Comparison of ENCODE assay signal across 8 cellular contexts in genomic region chr1:42462828-42463763, GRCh38. TPM values are rescaled to one million over a fixed set of nuclear protein-coding genes. Genes with fewer than 3 reads are reported as not detected.
DNase-seq lines count a peak whose midpoint lies in the region; ATAC-seq, FAIRE-seq and TF ChIP-seq lines count a peak whose summit lies in the region.

Gene CCDC30 (plus strand): TSS chr1:42463286. CDS start chr1:42480552, 17,266 bp downstream.

- intact Hi-C loops in mammary epithelial cell (cut with micrococcal nuclease): loop anchor here (2.0 to 5.0 kb wide), 2 partner anchors 118 to 316 kb away; no protein-coding TSS in a partner anchor

- H3K27me3 ChIP-seq in mammary epithelial cell (ENCODE audit: insufficient read depth, low read length) (no peaks in the 10 kb centered on the region), skeletal muscle satellite cell (ENCODE audit: control insufficient read depth, insufficient read depth, low read length) (no peaks in the 10 kb centered on the region)

- peak; percentile 100 for ATAC-seq in A549
- ATAC-seq in GM18870 (IDR thresholded peaks at IDR 0.05; ENCODE audit: unreplicated experiment): peak; percentile 98
- ATAC-seq in HG03108 (IDR thresholded peaks at IDR 0.05; ENCODE audit: unreplicated experiment): peak; percentile 99

- no peaks in the 10 kb centered on the region for H3K9me3 ChIP-seq in A549
- no peaks in the 10 kb centered on the region for H3K9me3 ChIP-seq in mammary epithelial cell (replicated peaks; ENCODE audit: insufficient read depth, low read length)
- H3K9me3 ChIP-seq in iPS-18c (ENCODE audit: control insufficient read depth, insufficient read depth, low read length): no peaks in the 10 kb centered on the region
- no peaks in the 10 kb centered on the region for H3K9me3 ChIP-seq in skeletal muscle satellite cell (replicated peaks; ENCODE audit: low read length)

- WGBS in A549 (ENCODE audit: missing lambda C conversion rate): 4% methylated on average over 36 of the region's 59 CpGs
- WGBS in mammary epithelial cell (ENCODE audit: low coverage, missing lambda C conversion rate): 2% methylated on average over 40 of the region's 59 CpGs

- H3K9ac ChIP-seq in mammary epithelial cell (ENCODE audit: insufficient read depth, low read length) (peak within 1 kb of the TSS; percentile 73), skeletal muscle satellite cell (ENCODE audit: low read depth, low read length) (peak within 1 kb of the TSS; percentile 76)

- TF ChIP-seq POLR2A in A549 (IDR thresholded peaks at IDR 0.05; ENCODE audit: low read length): peak; percentile 21; the same call in 1 of the 2 replicates

- dilution Hi-C loops in mammary epithelial cell (cut with HindIII; ENCODE audit: low sequenced_read_pairs): no loop called here

- BruUV-seq in mammary epithelial cell (replicated peaks; lab: Mats Ljungman, UMichigan): no TSS peak

- peak; percentile 59 for FAIRE-seq in A549 (lab: Jason Lieb, UNC)

- peaks cover 3% of the 10 kb centered on the region for H3K79me2 ChIP-seq in mammary epithelial cell (ENCODE audit: insufficient read depth, low read length)

- POLR2A ChIA-PET in A549 (lab: Yijun Ruan, JAX): interaction anchor here (2.0 kb wide), 1 partner anchor 219 kb away, joined by 8 read pairs; the partner anchor contains the start of gene YBX1

- peak within 1 kb of the TSS; percentile 98 for H3K4me2 ChIP-seq in A549
- H3K4me2 ChIP-seq in mammary epithelial cell (ENCODE audit: insufficient read depth, low read depth, low read length): peak within 1 kb of the TSS; percentile 89
- peak within 1 kb of the TSS; percentile 93 for H3K4me2 ChIP-seq in skeletal muscle satellite cell (ENCODE audit: low read length)

- no peak for TF ChIP-seq RAD21 in A549 (conservative IDR thresholded peaks at IDR 0.05 in 1 of 2, IDR thresholded peaks at IDR 0.05 in 1 of 2)

- H3K36me3 ChIP-seq in mammary epithelial cell (ENCODE audit: insufficient read depth, low read length) (peaks cover 10% of the 10 kb centered on the region), skeletal muscle satellite cell (ENCODE audit: insufficient read depth, low read length) (peaks cover 6% of the 10 kb centered on the region)

- CTCF ChIA-PET in A549 (lab: Yijun Ruan, JAX) (interaction anchor here (0.5 to 1.0 kb wide), 2 partner anchors 290 to 303 kb away, joined by 3 read pairs; no protein-coding TSS in a partner anchor), mammary epithelial cell (lab: Charles Lee; ENCODE audit: low non-redundant PET) (no interaction called here)

- H4K20me1 ChIP-seq in mammary epithelial cell (ENCODE audit: insufficient read depth, low read length): no peaks in the 10 kb centered on the region

- peak within 1 kb of the TSS; percentile 63 to 77 for H3K27ac ChIP-seq in A549
- H3K27ac ChIP-seq in VCaP: peak within 1 kb of the TSS; percentile 47; the same call in 1 of the 2 replicates
- peak within 1 kb of the TSS; percentile 94 for H3K27ac ChIP-seq in mammary epithelial cell (ENCODE audit: insufficient read depth, low read depth, low read length)

- in situ Hi-C loops in mammary epithelial cell (cut with MboI; ENCODE audit: low sequenced_read_pairs in 2 of 2): no loop called here

- H2AFZ ChIP-seq in mammary epithelial cell (ENCODE audit: low read depth, low read length): peak within 1 kb of the TSS; percentile 97

- DNase-seq in A549 (ENCODE audit: low read depth in 1 of 2, low spot score in 1 of 2) (peak; percentile 95 to 97), NCI-H2171 treated with DMSO at 0.1 percent for 48 hours (lab: John Stamatoyannopoulos, UW) (peak; percentile 98), mammary epithelial cell (peak; percentile 98)

- no peak for TF ChIP-seq EP300 in A549 (IDR thresholded peaks at IDR 0.05)

- H3K4me1 ChIP-seq in A549: peaks cover 15% of the 10 kb centered on the region
- peaks cover 10% of the 10 kb centered on the region for H3K4me1 ChIP-seq in mammary epithelial cell (ENCODE audit: insufficient read depth, low read length)
- peaks cover 8% of the 10 kb centered on the region for H3K4me1 ChIP-seq in skeletal muscle satellite cell (ENCODE audit: control insufficient read depth, insufficient read depth, low read length)

- TF ChIP-seq CTCF in A549 (IDR thresholded peaks at IDR 0.05) (no peak), VCaP (conservative IDR thresholded peaks at IDR 0.05) (no peak), mammary epithelial cell (conservative IDR thresholded peaks at IDR 0.05 in 1 of 2, IDR thresholded peaks at IDR 0.05 in 1 of 2; ENCODE audit: extremely low read depth in 1 of 2, insufficient read depth in 1 of 2, low read depth in 1 of 2, low read length in 2 of 2) (no peak)

- H3K4me3 ChIP-seq in A549 (peak within 1 kb of the TSS; percentile 93), mammary epithelial cell (replicated peaks in 1 of 3; ENCODE audit: insufficient read depth in 1 of 3, low read depth in 2 of 3, low read length in 3 of 3) (peak within 1 kb of the TSS; percentile 68 to 85 (median 70)), iPS-18c (ENCODE audit: insufficient read depth, low read depth, low read length) (peak within 1 kb of the TSS; percentile 52), skeletal muscle satellite cell (ENCODE audit: low read length) (peak within 1 kb of the TSS; percentile 80)

TF ChIP-seq in A549, 52 proteins besides CTCF, POLR2A, EP300 and RAD21:
- TF ChIP-seq BCL3 (IDR thresholded peaks at IDR 0.05) (no peak), PBX3 (IDR thresholded peaks at IDR 0.05) (0 out of 2 replicates have a peak, but pooled peaks have one; percentile 22), RFX5 (IDR thresholded peaks at IDR 0.05) (peak; percentile 57; the same call in 1 of the 2 replicates), MAX (IDR thresholded peaks at IDR 0.05) (peak; percentile 42), ZNF302 (CRISPR knock-in tag; IDR thresholded peaks at IDR 0.05) (no peak)
- TF ChIP-seq, protein P1, sequence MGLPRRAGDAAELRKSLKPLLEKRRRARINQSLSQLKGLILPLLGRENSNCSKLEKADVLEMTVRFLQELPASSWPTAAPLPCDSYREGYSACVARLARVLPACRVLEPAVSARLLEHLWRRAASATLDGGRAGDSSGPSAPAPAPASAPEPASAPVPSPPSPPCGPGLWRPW (IDR thresholded peaks at IDR 0.05): no peak

RNA-seq across cellular contexts. Expression of gene CCDC30, which starts in this region (rescaled TPM):
- 1.4 and 1.6 TPM in 2 replicates for polyA plus RNA-seq in A549 (2011; rRNA removed)
- polyA plus RNA-seq in A549 (2012; cell fraction: cytosol; rRNA removed): 0.29 and 0.70 TPM in 2 replicates
- 0.47 and 0.69 TPM in 2 replicates for polyA plus RNA-seq in A549 (2012; cell fraction: nucleus; rRNA removed)
- 0.62 to 0.75 TPM (median 0.63 TPM) in 3 replicates for polyA plus RNA-seq in A549 (2017; fragmentation: RNase III; extraction: RNeasy Plus Mini Kit Qiagen cat#74134 plus additional on column Dnase treatment)
- 2.8 and 3.0 TPM in 2 replicates for polyA minus RNA-seq in A549 (2011; rRNA and poly(A)+ RNA removed)
- total RNA-seq in mammary epithelial cell: 1 to 10 TPM in 1 of 2 donors, under 1 TPM in 1; 0.66 to 1.8 TPM
- polyA plus RNA-seq in mammary epithelial cell: 0.08 TPM
- not detected for polyA minus RNA-seq in mammary epithelial cell
- total RNA-seq in skeletal muscle satellite cell (2012; rRNA removed): under 0.01 and 1.1 TPM in 2 replicates

Comparison
In these comparisons a context has a peak if more than half of its experiments do, and no peak if none do; other contexts are left out.
1. Peak in every context shown above with its lines: DNase-seq, ATAC-seq, H3K4me3 ChIP-seq and H3K27ac ChIP-seq.